In genomic region chr2:9074930-9075329, GRCh38 we compare ENCODE assay signal across 22 cellular contexts.
DNase-seq lines count a peak whose midpoint lies in the region; ATAC-seq, FAIRE-seq and TF ChIP-seq lines count a peak whose summit lies in the region.
"Had no signal": no experiment of that assay in that cellular context is flagged by ENCODE, and none has a peak within 500 bp of the region (broad histone marks: within the 10 kb centered on the region; RNA-seq: fewer than 3 reads in every experiment).

No MANE protein-coding gene starts in this region.

- 46% methylated on average over 6 of the region's 6 CpGs for WGBS in K562 (ENCODE audit: insufficient coverage, low coverage, missing lambda C conversion rate)
- no CpG with 5 or more reads among the region's 6 CpGs for WGBS in trophoblast cell (ENCODE audit: extremely low coverage, insufficient coverage, insufficient read length)

- no peak overlapping the region for H2AK5ac ChIP-seq in trophoblast cell (ENCODE audit: low read length)

- H2AFZ ChIP-seq in K562 (ENCODE audit: low read depth, low read length) (peak overlapping the region; percentile 82), trophoblast cell (ENCODE audit: insufficient read depth, low read length, poor library complexity) (no peak overlapping the region), PC-9 (no peak overlapping the region)

- H3K23ac ChIP-seq in trophoblast cell (ENCODE audit: low read length): no peak overlapping the region

- H3K9ac ChIP-seq in K562 (ENCODE audit: insufficient read depth in 1 of 2, low read depth in 2 of 2, low read length in 2 of 2) (no peak overlapping the region), trophoblast cell (ENCODE audit: low read length) (no peak overlapping the region)
- H3K9ac ChIP-seq: BLaER1 had no signal

- ATAC-seq in K562: peak; percentile 28; the same call in 2 of the 3 replicates
- no peak for ATAC-seq in HG03460 (IDR thresholded peaks at IDR 0.05; ENCODE audit: unreplicated experiment)
- ATAC-seq: activated CD4-positive, CD25-positive, alpha-beta regulatory T cell treated with anti-CD3 and anti-CD28 coated beads, Interleukin-2, amount 50 U/mL, for 24 hours; activated CD8-positive, alpha-beta memory T cell treated with anti-CD3 and anti-CD28 coated beads, Interleukin-2, amount 10 ng/mL, durations not matched to agents 7 days and 5 days; heart right ventricle; sciatic nerve; T-helper 17 cell; upper lobe of right lung had no signal

- H4K91ac ChIP-seq in trophoblast cell (ENCODE audit: low read depth, low read length): no peak overlapping the region

- H4K8ac ChIP-seq in trophoblast cell (ENCODE audit: low read depth, low read length): no peak overlapping the region

- TF ChIP-seq POLR2A in K562 (conservative IDR thresholded peaks at IDR 0.05): no peak

- H3K79me2 ChIP-seq in K562 (ENCODE audit: control insufficient read depth, insufficient read depth, low read length) (no peaks in the 10 kb centered on the region), trophoblast cell (ENCODE audit: control insufficient read depth, insufficient read depth, low read length, poor library complexity) (no peaks in the 10 kb centered on the region), PC-9 (ENCODE audit: low read depth) (no peaks in the 10 kb centered on the region)

- no peak overlapping the region for H3K18ac ChIP-seq in trophoblast cell (ENCODE audit: low read length)

- H4K20me1 ChIP-seq in K562 (replicated peaks; ENCODE audit: control insufficient read depth, insufficient read depth, low read length): no peaks in the 10 kb centered on the region
- no peaks in the 10 kb centered on the region for H4K20me1 ChIP-seq in PC-9 (ENCODE audit: insufficient read depth)
- H4K20me1 ChIP-seq: BLaER1 had no signal

- no peaks in the 10 kb centered on the region for H3K4me1 ChIP-seq in HEK293 (ENCODE audit: control insufficient read depth, insufficient read depth, low read length)
- H3K4me1 ChIP-seq in K562 (replicated peaks in 1 of 2; ENCODE audit: control insufficient read depth in 2 of 2, insufficient read depth in 2 of 2, low read length in 2 of 2): peaks cover 0 to 19% of the 10 kb centered on the region in 2 experiments; a peak in 4 of 5 replicates
- H3K4me1 ChIP-seq in trophoblast cell (ENCODE audit: control insufficient read depth in 1 of 2, insufficient read depth in 2 of 2, low read length in 2 of 2): peaks cover 0 to 4% of the 10 kb centered on the region in 2 experiments
- peaks cover 32% of the 10 kb centered on the region for H3K4me1 ChIP-seq in PC-9 (replicated peaks; ENCODE audit: insufficient read depth)
- H3K4me1 ChIP-seq: adrenal gland, BLaER1, heart right ventricle, upper lobe of right lung had no signal

- H2BK120ac ChIP-seq in trophoblast cell (ENCODE audit: insufficient read depth, low read length, poor library complexity): no peak overlapping the region

- POLR2A ChIA-PET in HEK293 (lab: Yijun Ruan, JAX): no interaction called here
- POLR2A ChIA-PET in K562 (lab: Yijun Ruan, JAX): no interaction called here
- POLR2A ChIA-PET in PC-9 (lab: Charles Lee; ENCODE audit: unreplicated experiment): no interaction called here

- no peak overlapping the region for H2BK5ac ChIP-seq in trophoblast cell (ENCODE audit: low read depth, low read length, poor library complexity)

- TF ChIP-seq RAD21 in K562 (CRISPR knock-in tag; conservative IDR thresholded peaks at IDR 0.05 in 1 of 2, IDR thresholded peaks at IDR 0.05 in 1 of 2): no peak

- H4K12ac ChIP-seq in trophoblast cell (ENCODE audit: low read depth, low read length): no peak overlapping the region

- H3K36me3 ChIP-seq in HEK293 (ENCODE audit: control insufficient read depth in 2 of 2, insufficient read depth in 1 of 2, low read length in 2 of 2): no peaks in the 10 kb centered on the region
- no peaks in the 10 kb centered on the region for H3K36me3 ChIP-seq in K562 (ENCODE audit: control insufficient read depth, insufficient read depth, low read length)
- no peaks in the 10 kb centered on the region for H3K36me3 ChIP-seq in trophoblast cell (ENCODE audit: control insufficient read depth in 1 of 2, insufficient read depth in 2 of 2, low read length in 2 of 2)
- H3K36me3 ChIP-seq in PC-9 (ENCODE audit: low read depth): no peaks in the 10 kb centered on the region; the same call in 1 of the 2 replicates
- H3K36me3 ChIP-seq: adrenal gland, BLaER1, heart right ventricle, upper lobe of right lung had no signal

- H3K14ac ChIP-seq in trophoblast cell (ENCODE audit: low read length): no peak overlapping the region

- no peaks in the 10 kb centered on the region for H3K27me3 ChIP-seq in K562 (ENCODE audit: control insufficient read depth in 2 of 2, insufficient read depth in 2 of 2, low read length in 2 of 2)
- no peaks in the 10 kb centered on the region for H3K27me3 ChIP-seq in trophoblast cell (ENCODE audit: insufficient read depth, low read length)
- H3K27me3 ChIP-seq in PC-9 (ENCODE audit: insufficient read depth, low read depth): no peaks in the 10 kb centered on the region
- H3K27me3 ChIP-seq: adrenal gland, BLaER1, heart right ventricle, upper lobe of right lung had no signal

- H3K9me2 ChIP-seq in PC-9 (ENCODE audit: insufficient read depth): no peaks in the 10 kb centered on the region

- no peak overlapping the region for H3K4ac ChIP-seq in trophoblast cell (ENCODE audit: low read depth, low read length)

- H2BK12ac ChIP-seq in trophoblast cell (ENCODE audit: low read length): no peak overlapping the region

- H3K4me2 ChIP-seq in K562 (ENCODE audit: insufficient read depth, low read length): no peak overlapping the region; the same call in 1 of the 2 replicates
- no peak overlapping the region for H3K4me2 ChIP-seq in trophoblast cell (ENCODE audit: low read length)
- H3K4me2 ChIP-seq in PC-9: no peak overlapping the region
- H3K4me2 ChIP-seq: BLaER1 had no signal

- FAIRE-seq in K562 (lab: Jason Lieb, UNC): no peak

- DNase-seq in NCI-H2107 (lab: John Stamatoyannopoulos, UW) (peak; percentile 27), K562 (ENCODE audit: extremely low read depth in 1 of 4, low spot score in 3 of 4) (peak in 1 of 4 experiments; percentile 12), iPS-NIHi7 (ENCODE audit: extremely low spot score) (peak; percentile 69), trophoblast cell (no peak), PC-9 (no peak), hippocampal formation (lab: John Stamatoyannopoulos, UW) (no peak)
- DNase-seq: activated CD8-positive, alpha-beta memory T cell treated with anti-CD3 and anti-CD28 coated beads, Interleukin-2, amount 10 ng/mL, durations not matched to agents 7 days and 5 days; activated effector memory CD4-positive, alpha-beta T cell treated with Interleukin-2 at 50 U/mL for 16 hours; adrenal gland; caudate nucleus; heart right ventricle; Karpas-422; NCI-H187; nucleus accumbens; SHP77 treated with DMSO at 0.1 percent for 48 hours; T-helper 17 cell; upper lobe of right lung had no signal

- H3K9me3 ChIP-seq in HEK293 (ENCODE audit: control insufficient read depth, insufficient read depth, low read depth, low read length) (no peaks in the 10 kb centered on the region), K562 (replicated peaks; ENCODE audit: control insufficient read depth, insufficient read depth, low read depth, low read length) (no peaks in the 10 kb centered on the region), trophoblast cell (ENCODE audit: insufficient read depth, low read depth, low read length) (peaks cover 1% of the 10 kb centered on the region), PC-9 (ENCODE audit: insufficient read depth, low read depth) (peaks cover 7% of the 10 kb centered on the region; the same call in 1 of the 2 replicates)
- H3K9me3 ChIP-seq: adrenal gland, heart right ventricle, upper lobe of right lung had no signal

- no peaks in the 10 kb centered on the region for H3K79me1 ChIP-seq in trophoblast cell (ENCODE audit: low read length)

- intact Hi-C loops in K562 (cut with micrococcal nuclease) (no loop called here), PC-9 (cut with micrococcal nuclease; ENCODE audit: unreplicated experiment) (no loop called here)

- BruUV-seq in K562 (replicated peaks; lab: Mats Ljungman, UMichigan) (no TSS peak), PC-9 (replicated peaks; lab: Mats Ljungman, UMichigan) (no TSS peak)

- CTCF ChIA-PET in HEK293 (lab: Yijun Ruan, JAX): no interaction called here
- CTCF ChIA-PET in K562 (lab: Yijun Ruan, JAX; ENCODE audit: low intra/inter-chr PET ratio): no interaction called here
- CTCF ChIA-PET in PC-9 (lab: Charles Lee): no interaction called here

- no peak for TF ChIP-seq CTCF in HEK293 (tag by site-specific recombination; IDR thresholded peaks at IDR 0.05)
- no peak for TF ChIP-seq CTCF in K562 (IDR thresholded peaks at IDR 0.05 in 2 of 3, conservative IDR thresholded peaks at IDR 0.05 in 1 of 3; ENCODE audit: insufficient read depth in 2 of 3, low read depth in 1 of 3, low read length in 3 of 3)
- no peak for TF ChIP-seq CTCF in PC-9 (conservative IDR thresholded peaks at IDR 0.05)

- no peak for TF ChIP-seq EP300 in K562 (IDR thresholded peaks at IDR 0.05; ENCODE audit: low read length)

- peaks cover 29% of the 10 kb centered on the region for H3F3A ChIP-seq in PC-9 (ENCODE audit: insufficient read depth, low read depth)

- H3K9me1 ChIP-seq in K562 (ENCODE audit: control insufficient read depth, insufficient read depth, low read length): no peaks in the 10 kb centered on the region

- H3K27ac ChIP-seq in HEK293 (ENCODE audit: extremely low read depth, low read depth, low read length): no peak overlapping the region
- peak overlapping the region; percentile 23; the same call in 1 of the 3 replicates for H3K27ac ChIP-seq in K562 (ENCODE audit: extremely low read depth, low read depth, low read length)
- no peak overlapping the region for H3K27ac ChIP-seq in trophoblast cell (ENCODE audit: low read depth, low read length)
- H3K27ac ChIP-seq in PC-9: no peak overlapping the region
- H3K27ac ChIP-seq: adrenal gland, BLaER1, heart right ventricle, upper lobe of right lung had no signal

- H3K4me3 ChIP-seq in HEK293 (ENCODE audit: low read depth, low read length) (no peak overlapping the region), K562 (no peak overlapping the region), trophoblast cell (ENCODE audit: low read depth, low read length) (no peak overlapping the region), PC-9 (no peak overlapping the region)
- H3K4me3 ChIP-seq: adrenal gland, BLaER1, heart right ventricle, upper lobe of right lung had no signal

- in situ Hi-C loops in K562 (cut with MboI): no loop called here

TF ChIP-seq in HEK293, 187 proteins besides CTCF, POLR2A, EP300 and RAD21:
- TF ChIP-seq SP7 (tag by site-specific recombination; IDR thresholded peaks at IDR 0.05) (peak; percentile 70), ZNF785 (tag by site-specific recombination; IDR thresholded peaks at IDR 0.05) (no peak), ZNF133 (tag by site-specific recombination; IDR thresholded peaks at IDR 0.05) (0 out of 2 replicates have a peak, but pooled peaks have one; percentile 19)

TF ChIP-seq in K562, 482 proteins besides CTCF, POLR2A, EP300 and RAD21 (continues in another document):
- TF ChIP-seq SAFB2 (IDR thresholded peaks at IDR 0.05; ENCODE audit: borderline replicate concordance, low read depth, low read length, severe bottlenecking): no peak

Comparison
In these comparisons a context has a peak if more than half of its experiments do, and no peak if none do; other contexts are left out.
1. DNase-seq: peak in NCI-H2107 (single experiment) and iPS-NIHi7 (single experiment); none in trophoblast cell (0 of 2), PC-9 (0 of 2) and hippocampal formation (0 of 2).
2. Of the 44 proteins assayed by ChIP-seq in both K562 and HEK293: peak only in K562: none; only in HEK293: ZNF133; in both: none; in neither: 43.